26 cellular contexts compared by ENCODE assay signal in genomic region chr2:72789241-72789640, GRCh38.
"Had no signal": no experiment of that assay in that cellular context is flagged by ENCODE, and none has a peak within 500 bp of the region (broad histone marks: within the 10 kb centered on the region; RNA-seq: fewer than 3 reads in every experiment).

No MANE protein-coding gene starts in this region.

- H3K9me3 Mint-ChIP-seq: activated CD4-positive, alpha-beta memory T cell treated with anti-CD3 and anti-CD28 coated beads for 36 hours; effector memory CD8-positive, alpha-beta T cell; natural killer cell treated with Interleukin-12 subunit alpha and Interleukin-12 subunit beta and Interleukin-15 and Interleukin-18, amount 100 ng/mL, for 72 hours had no signal

- H3K27me3 ChIP-seq: body of pancreas, dorsolateral prefrontal cortex, esophagus squamous epithelium, heart right ventricle, left lung, ovary had no signal

- H3K36me3 Mint-ChIP-seq: natural killer cell treated with Interleukin-12 subunit alpha and Interleukin-12 subunit beta and Interleukin-15 and Interleukin-18, amount 100 ng/mL, for 72 hours had no signal

- H3K27me3 Mint-ChIP-seq: activated CD4-positive, alpha-beta memory T cell treated with anti-CD3 and anti-CD28 coated beads for 36 hours; activated CD4-positive, alpha-beta T cell treated with anti-CD3 and anti-CD28 coated beads for 36 hours; activated naive CD8-positive, alpha-beta T cell treated with anti-CD3 and anti-CD28 coated beads, Interleukin-2, amount 10 ng/mL, durations not matched to agents 7 days and 5 days; effector memory CD8-positive, alpha-beta T cell; natural killer cell treated with Interleukin-12 subunit alpha and Interleukin-12 subunit beta and Interleukin-15 and Interleukin-18, amount 100 ng/mL, for 72 hours; stimulated activated naive B cell treated with anti-CD40 and anti-IgM and Interleukin-4, amounts not matched to agents 10 μg/mL and 1 μg/mL and 100 μg/mL, for 72 hours; type B pancreatic cell had no signal

- H3K4me3 Mint-ChIP-seq: activated CD4-positive, alpha-beta memory T cell treated with anti-CD3 and anti-CD28 coated beads for 36 hours; activated CD4-positive, alpha-beta T cell treated with anti-CD3 and anti-CD28 coated beads for 36 hours; activated naive CD4-positive, alpha-beta T cell treated with anti-CD3 and anti-CD28 coated beads for 36 hours; activated naive CD8-positive, alpha-beta T cell treated with anti-CD3 and anti-CD28 coated beads, Interleukin-2, amount 10 ng/mL, durations not matched to agents 7 days and 5 days; activated T-cell treated with anti-CD3 and anti-CD28 coated beads, Interleukin-2, amount 50 U/mL, for 72 hours; effector memory CD8-positive, alpha-beta T cell; natural killer cell treated with Interleukin-12 subunit alpha and Interleukin-12 subunit beta and Interleukin-15 and Interleukin-18, amount 100 ng/mL, for 72 hours; stimulated activated naive B cell treated with anti-CD40 and anti-IgM and Interleukin-4, amounts not matched to agents 10 μg/mL and 1 μg/mL and 100 μg/mL, for 72 hours; type B pancreatic cell; WTC11 had no signal

- H3K27ac ChIP-seq: body of pancreas, left lung, ovary, prostate gland had no signal

- H3K9me3 ChIP-seq: body of pancreas, esophagus squamous epithelium, left lung, ovary, prostate gland, thoracic aorta had no signal

- H3K4me3 ChIP-seq: body of pancreas, dorsolateral prefrontal cortex, esophagus squamous epithelium, heart right ventricle, left lung, lung, ovary, prostate gland, thoracic aorta had no signal

- DNase-seq: activated CD4-positive, alpha-beta memory T cell treated with anti-CD3 and anti-CD28 coated beads for 36 hours; activated CD4-positive, alpha-beta T cell treated with anti-CD3 and anti-CD28 coated beads for 36 hours; activated effector memory CD4-positive, alpha-beta T cell treated with Interleukin-2 at 50 U/mL for 16 hours; activated naive CD4-positive, alpha-beta T cell treated with anti-CD3 and anti-CD28 coated beads for 36 hours; activated naive CD8-positive, alpha-beta T cell treated with anti-CD3 and anti-CD28 coated beads, Interleukin-2, amount 10 ng/mL, durations not matched to agents 7 days and 5 days; activated T-cell treated with anti-CD3 and anti-CD28 coated beads, Interleukin-2, amount 50 U/mL, for 72 hours; amygdala; body of pancreas; dorsolateral prefrontal cortex; effector memory CD8-positive, alpha-beta T cell; esophagus squamous epithelium; heart right ventricle; left lung; midbrain; ovary; stimulated activated CD4-positive, alpha-beta T cell treated with anti-CD3 and anti-CD28 coated beads, Interleukin-2, amount 100 ng/mL, for 48 hours; stimulated activated CD8-positive, alpha-beta memory T cell treated with anti-CD3 and anti-CD28 coated beads, Interleukin-4, amount 100 ng/mL, for 48 hours; stimulated activated naive B cell treated with anti-CD40 and anti-IgM and Interleukin-4, amounts not matched to agents 10 μg/mL and 1 μg/mL and 100 μg/mL, for 72 hours; T-helper 1 cell; T-helper 9 cell had no signal

- H3K27ac Mint-ChIP-seq: activated CD4-positive, alpha-beta memory T cell treated with anti-CD3 and anti-CD28 coated beads for 36 hours; activated CD4-positive, alpha-beta T cell treated with anti-CD3 and anti-CD28 coated beads for 36 hours; activated naive CD4-positive, alpha-beta T cell treated with anti-CD3 and anti-CD28 coated beads for 36 hours; activated naive CD8-positive, alpha-beta T cell treated with anti-CD3 and anti-CD28 coated beads, Interleukin-2, amount 10 ng/mL, durations not matched to agents 7 days and 5 days; activated T-cell treated with anti-CD3 and anti-CD28 coated beads, Interleukin-2, amount 50 U/mL, for 72 hours; natural killer cell treated with Interleukin-12 subunit alpha and Interleukin-12 subunit beta and Interleukin-15 and Interleukin-18, amount 100 ng/mL, for 72 hours; stimulated activated naive B cell treated with anti-CD40 and anti-IgM and Interleukin-4, amounts not matched to agents 10 μg/mL and 1 μg/mL and 100 μg/mL, for 72 hours; type B pancreatic cell; WTC11 had no signal

- H3K36me3 ChIP-seq: left lung, ovary, prostate gland, thoracic aorta had no signal

- H3K4me1 Mint-ChIP-seq: activated naive CD8-positive, alpha-beta T cell treated with anti-CD3 and anti-CD28 coated beads, Interleukin-2, amount 10 ng/mL, durations not matched to agents 7 days and 5 days; WTC11 had no signal
